ENCODE assay signal across 8 cellular contexts in the genomic region with DNA sequence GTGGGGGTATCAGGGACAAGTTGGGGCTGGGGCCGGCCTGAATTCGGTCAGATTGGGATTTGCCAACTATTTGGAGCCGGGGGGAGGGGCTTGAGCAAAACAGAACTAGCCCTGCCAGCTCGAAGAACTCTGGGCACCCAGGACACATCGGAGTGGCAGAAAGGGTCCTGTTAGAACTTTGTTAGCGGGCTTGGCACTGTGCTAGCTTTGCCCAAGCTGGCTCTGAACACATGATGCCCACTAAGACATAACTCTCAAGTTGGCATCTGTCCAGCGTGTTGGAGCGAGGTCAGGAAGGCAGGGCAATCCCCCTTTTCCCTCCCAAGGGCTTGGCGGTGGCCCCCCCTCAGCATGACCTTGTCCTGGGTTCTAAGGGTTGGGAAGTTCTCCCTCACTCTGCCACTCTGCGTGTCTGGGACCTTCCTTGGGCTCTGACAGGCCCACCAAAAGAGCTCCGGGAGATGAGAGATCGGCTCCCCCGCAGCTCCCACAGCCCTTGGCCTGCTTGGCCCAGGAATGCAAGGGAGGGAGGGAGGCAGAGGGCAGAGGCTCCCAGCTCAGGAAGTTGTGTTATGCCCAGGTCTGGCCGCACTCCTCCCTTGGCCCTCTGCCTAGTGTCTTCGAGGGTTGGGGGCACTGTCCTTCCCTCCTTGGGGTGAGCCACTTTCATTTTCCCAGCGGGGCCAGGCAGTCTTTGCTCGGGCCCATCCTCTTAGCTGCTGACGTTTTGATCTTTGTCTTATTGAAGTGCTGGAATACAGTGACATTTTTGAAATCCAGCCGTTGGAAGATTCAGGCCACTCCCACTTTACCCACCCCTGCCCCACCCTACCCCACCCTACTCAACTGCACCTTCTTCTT. TPM values are rescaled to one million over a fixed set of nuclear protein-coding genes. Genes with fewer than 3 reads are reported as not detected.
DNase-seq lines count a peak whose midpoint lies in the region; ATAC-seq and TF ChIP-seq lines count a peak whose summit lies in the region.

No MANE protein-coding gene starts in this region.

- H3K36me3 ChIP-seq in BLaER1: no peaks in the 10 kb centered on the region
- peaks cover 0 to 5% of the 10 kb centered on the region in 2 donors for H3K36me3 ChIP-seq in gastroesophageal sphincter

- peak; percentile 29 to 47 for TF ChIP-seq POLR2A in gastroesophageal sphincter (IDR thresholded peaks at IDR 0.05)

- peak overlapping the region; percentile 87 for H3K27ac Mint-ChIP-seq in activated CD4-positive, alpha-beta memory T cell treated with anti-CD3 and anti-CD28 coated beads for 36 hours
- peak overlapping the region; percentile 50 for H3K27ac Mint-ChIP-seq in neural crest cell (ENCODE audit: unreplicated experiment)

- no peak for TF ChIP-seq EP300 in gastroesophageal sphincter (IDR thresholded peaks at IDR 0.05)

- no peak for ATAC-seq in gastroesophageal sphincter
- ATAC-seq in HG03025 (IDR thresholded peaks at IDR 0.05; ENCODE audit: low FRiP score, unreplicated experiment): no peak

- H3K36me3 Mint-ChIP-seq in activated CD4-positive, alpha-beta memory T cell treated with anti-CD3 and anti-CD28 coated beads for 36 hours: peaks cover 15% of the 10 kb centered on the region
- H3K36me3 Mint-ChIP-seq in neural crest cell (ENCODE audit: low read depth): no peaks in the 10 kb centered on the region

- H3K9me3 Mint-ChIP-seq in activated CD4-positive, alpha-beta memory T cell treated with anti-CD3 and anti-CD28 coated beads for 36 hours: no peaks in the 10 kb centered on the region
- no peaks in the 10 kb centered on the region for H3K9me3 Mint-ChIP-seq in neural crest cell

- H4K20me1 ChIP-seq in BLaER1: peaks cover 38% of the 10 kb centered on the region

- peak overlapping the region; percentile 93 for H3K4me3 Mint-ChIP-seq in activated CD4-positive, alpha-beta memory T cell treated with anti-CD3 and anti-CD28 coated beads for 36 hours
- H3K4me3 Mint-ChIP-seq in neural crest cell: peak overlapping the region; percentile 92

- DNase-seq in HK-2 (ENCODE audit: unreplicated experiment): peak; percentile 72
- no peak for DNase-seq in activated CD4-positive, alpha-beta memory T cell treated with anti-CD3 and anti-CD28 coated beads for 36 hours
- DNase-seq in neural crest cell (ENCODE audit: low read depth, low spot score): no peak
- DNase-seq in GM20000 (ENCODE audit: low spot score): no peak
- DNase-seq in amniotic stem cell (lab: John Stamatoyannopoulos, UW): no peak

- H3K4me1 ChIP-seq in BLaER1 (peaks cover 25% of the 10 kb centered on the region), gastroesophageal sphincter (peaks cover 0 to 78% (median 43%) of the 10 kb centered on the region in 3 donors)

- POLR2A ChIA-PET in activated CD4-positive, alpha-beta memory T cell treated with anti-CD3 and anti-CD28 coated beads for 36 hours (lab: Charles Lee): interaction anchor here (0.6 to 5.3 kb wide), 6 partner anchors 10 to 102 kb away, joined by 3 to 95 read pairs (median 24); no protein-coding TSS in a partner anchor

- peaks cover 60% of the 10 kb centered on the region for H3K27me3 ChIP-seq in BLaER1
- no peaks in the 10 kb centered on the region for H3K27me3 ChIP-seq in gastroesophageal sphincter

- H3K9me3 ChIP-seq in BLaER1: no peaks in the 10 kb centered on the region
- H3K9me3 ChIP-seq in gastroesophageal sphincter: no peaks in the 10 kb centered on the region

- WGBS in gastroesophageal sphincter (ENCODE audit: low coverage in 1 of 2), 2 donors: 0% methylated on average over 9 of the region's 19 CpGs

- H3K27ac ChIP-seq in BLaER1 (no peak overlapping the region), gastroesophageal sphincter (peak overlapping the region; percentile 94 to 100 (median 100))

- H3K4me2 ChIP-seq in BLaER1: 0 out of 2 replicates have a peak overlapping the region, but pooled peaks have one; percentile 7

- CTCF ChIA-PET in activated CD4-positive, alpha-beta memory T cell treated with anti-CD3 and anti-CD28 coated beads for 36 hours (lab: Charles Lee): interaction anchor here (0.8 to 26.8 kb wide), 3 partner anchors 8 to 18 kb away, joined by 3 to 1097 read pairs (median 57); no protein-coding TSS in a partner anchor

- no peaks in the 10 kb centered on the region for H3K27me3 Mint-ChIP-seq in activated CD4-positive, alpha-beta memory T cell treated with anti-CD3 and anti-CD28 coated beads for 36 hours
- peaks cover 17% of the 10 kb centered on the region for H3K27me3 Mint-ChIP-seq in neural crest cell (ENCODE audit: low read depth)

- TF ChIP-seq CTCF in gastroesophageal sphincter (IDR thresholded peaks at IDR 0.05) (no peak), neural crest cell (conservative IDR thresholded peaks at IDR 0.05) (no peak), GM20000 (IDR thresholded peaks at IDR 0.05; ENCODE audit: extremely low read depth, missing control alignments) (no peak)

- peaks cover 33% of the 10 kb centered on the region for H3K4me1 Mint-ChIP-seq in activated CD4-positive, alpha-beta memory T cell treated with anti-CD3 and anti-CD28 coated beads for 36 hours (ENCODE audit: low read depth)
- peaks cover 54% of the 10 kb centered on the region for H3K4me1 Mint-ChIP-seq in neural crest cell

- intact Hi-C loops in activated CD4-positive, alpha-beta memory T cell treated with anti-CD3 and anti-CD28 coated beads for 36 hours (cut with micrococcal nuclease): no loop called here

- H3K4me3 ChIP-seq in BLaER1: no peak overlapping the region
- peak overlapping the region; percentile 90 to 93 for H3K4me3 ChIP-seq in gastroesophageal sphincter

- no peak overlapping the region for H3K9ac ChIP-seq in BLaER1

RNA-seq across cellular contexts. Expression of a gene that starts 1.2 kb away (rescaled TPM):
- total RNA-seq in activated CD4-positive, alpha-beta memory T cell treated with anti-CD3 and anti-CD28 coated beads for 36 hours: 100 to 1,000 TPM; 210 to 211 TPM
- total RNA-seq in gastroesophageal sphincter (100 to 1,000 TPM; 327 to 617 (median 519) TPM), neural crest cell (51.0 and 51.7 TPM in 2 replicates)

RNA-seq across cellular contexts. Expression of a gene that starts 33.5 kb away (rescaled TPM):
- under 1 TPM; 0.43 to 0.51 TPM for total RNA-seq in activated CD4-positive, alpha-beta memory T cell treated with anti-CD3 and anti-CD28 coated beads for 36 hours
- total RNA-seq in gastroesophageal sphincter (under 1 TPM; under 0.01 to 0.78 (median 0.52) TPM), neural crest cell (114 and 120 TPM in 2 replicates)

RNA-seq across cellular contexts. Expression of a gene that starts 37.6 kb away (rescaled TPM):
- total RNA-seq in activated CD4-positive, alpha-beta memory T cell treated with anti-CD3 and anti-CD28 coated beads for 36 hours: 10 to 100 TPM; 68.2 to 75.1 TPM
- 1 to 10 TPM; 1.7 to 7.5 (median 3.4) TPM for total RNA-seq in gastroesophageal sphincter
- 1.3 and 2.1 TPM in 2 replicates for total RNA-seq in neural crest cell

RNA-seq across cellular contexts. Expression of a gene that starts 54.8 kb away (rescaled TPM):
- total RNA-seq in activated CD4-positive, alpha-beta memory T cell treated with anti-CD3 and anti-CD28 coated beads for 36 hours: under 1 TPM; 0.52 to 0.56 TPM
- 10 to 100 TPM in 1 of 4 donors, not detected in 3; 22.1 TPM for total RNA-seq in gastroesophageal sphincter
- total RNA-seq in neural crest cell: not detected in 2 replicates

Comparison
In these comparisons a context has a peak if more than half of its experiments do, and no peak if none do; other contexts are left out.
1. RNA of a gene that starts 33.5 kb away (total RNA-seq): 114 to 120 TPM in neural crest cell; under 0.01 to 0.78 TPM in gastroesophageal sphincter and 0.43 to 0.51 TPM in activated CD4-positive, alpha-beta memory T cell treated with anti-CD3 and anti-CD28 coated beads for 36 hours; every median in the first group is over 10 times any median in the second.
2. RNA of a gene that starts 37.6 kb away (total RNA-seq): 68.2 to 75.1 TPM in activated CD4-positive, alpha-beta memory T cell treated with anti-CD3 and anti-CD28 coated beads for 36 hours; 1.7 to 7.5 TPM in gastroesophageal sphincter and 1.3 to 2.1 TPM in neural crest cell; every median in the first group is over 4 times any median in the second.